In genomic region chr2:12715258-12715865, GRCh38 we compare ENCODE assay signal across 1 cellular context.
TF ChIP-seq lines count a peak whose summit lies in the region.

No MANE protein-coding gene starts in this region.

TF ChIP-seq in IMR-90, 13 proteins besides CTCF, POLR2A, EP300 and RAD21 (continued from another document):
- TF ChIP-seq USF2 (IDR thresholded peaks at IDR 0.05; ENCODE audit: low read depth, low read length), result no peak
- TF ChIP-seq FOS (IDR thresholded peaks at IDR 0.05; ENCODE audit: low read depth, low read length), result no peak
- no peak for TF ChIP-seq MAFK (IDR thresholded peaks at IDR 0.05; ENCODE audit: low read depth, low read length)
- TF ChIP-seq MXI1 (IDR thresholded peaks at IDR 0.05; ENCODE audit: borderline replicate concordance, low read depth, low read length), result no peak
- TF ChIP-seq BHLHE40 (IDR thresholded peaks at IDR 0.05; ENCODE audit: low read depth, low read length), result no peak
- TF ChIP-seq NFE2L2 (IDR thresholded peaks at IDR 0.05; ENCODE audit: low read depth, low read length), result no peak
- TF ChIP-seq SMC3 (IDR thresholded peaks at IDR 0.05; ENCODE audit: low read depth, low read length), result no peak
- no peak for TF ChIP-seq ELK1 (IDR thresholded peaks at IDR 0.05; ENCODE audit: borderline replicate concordance, low read depth, low read length)
- no peak for TF ChIP-seq RCOR1 (IDR thresholded peaks at IDR 0.05; ENCODE audit: insufficient replicate concordance, low read length)
- TF ChIP-seq MAZ (IDR thresholded peaks at IDR 0.05; ENCODE audit: borderline replicate concordance, low read depth, low read length), result no peak
